Comparison of ENCODE assay signal across 17 cellular contexts in genomic region chr4:105460306-105460705, GRCh38.
"Had no signal": no experiment of that assay in that cellular context is flagged by ENCODE, and none has a peak within 500 bp of the region (broad histone marks: within the 10 kb centered on the region; RNA-seq: fewer than 3 reads in every experiment).

No MANE protein-coding gene starts in this region.

- ATAC-seq: foreskin keratinocyte; left lobe of liver; naive thymus-derived CD8-positive, alpha-beta T cell; pancreas; right cardiac atrium had no signal

- H3K27ac ChIP-seq: foreskin keratinocyte, pancreas, thyroid gland had no signal

- DNase-seq: activated CD4-positive, alpha-beta memory T cell treated with anti-CD3 and anti-CD28 coated beads for 36 hours; activated CD4-positive, alpha-beta T cell treated with anti-CD3 and anti-CD28 coated beads for 48 hours; activated naive CD4-positive, alpha-beta T cell treated with Interleukin-2 at 50 U/mL for 16 hours; activated naive CD8-positive, alpha-beta T cell treated with anti-CD3 and anti-CD28 coated beads for 36 hours; activated T-cell treated with anti-CD3 and anti-CD28 coated beads, Interleukin-2, amount 50 U/mL, for 48 hours; cerebellar nuclear complex; effector memory CD4-positive, alpha-beta T cell; foreskin keratinocyte; naive thymus-derived CD8-positive, alpha-beta T cell; pancreas; right cardiac atrium; stimulated activated CD4-positive, alpha-beta T cell treated with anti-CD3 and anti-CD28 coated beads, Interleukin-4, amount 100 ng/mL, for 24 hours; stimulated activated naive CD4-positive, alpha-beta T cell treated with Interleukin-2 at 50 U/mL for 16 hours; T1000; thyroid gland had no signal

- H3K27me3 ChIP-seq: foreskin keratinocyte, pancreas, thyroid gland had no signal

- H3K4me3 ChIP-seq: lung, pancreas, thyroid gland had no signal

- FAIRE-seq: pancreas had no signal
